ENCODE assay signal across 1 cellular context in the genomic region with DNA sequence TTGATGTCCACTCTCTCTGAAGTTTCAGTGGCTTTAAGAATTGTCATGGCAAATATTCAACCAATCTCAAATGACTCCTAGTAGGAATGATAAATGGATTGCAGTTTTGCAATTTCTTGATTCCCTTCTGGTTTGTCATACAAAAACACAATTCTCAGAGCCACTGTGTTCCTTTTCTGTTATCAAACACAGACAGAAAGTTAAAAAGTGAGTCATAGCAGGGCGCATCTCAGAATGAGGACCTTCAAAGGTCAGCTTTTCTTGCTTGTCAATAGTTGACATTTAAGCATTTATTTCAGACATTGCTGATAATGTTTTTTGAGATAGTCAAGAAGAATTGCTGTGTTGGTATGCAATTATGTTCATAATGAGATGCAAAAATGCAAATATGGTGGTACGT.
TF ChIP-seq lines count a peak whose summit lies in the region.

No MANE protein-coding gene starts in this region.

TF ChIP-seq in K562, 482 proteins besides CTCF, POLR2A, EP300 and RAD21 (continued from another document):
- TF ChIP-seq ZNF324 (CRISPR knock-in tag; IDR thresholded peaks at IDR 0.05): no peak
- peak; percentile 53 for TF ChIP-seq CBFA2T3 (IDR thresholded peaks at IDR 0.05)
- TF ChIP-seq, protein P1, sequence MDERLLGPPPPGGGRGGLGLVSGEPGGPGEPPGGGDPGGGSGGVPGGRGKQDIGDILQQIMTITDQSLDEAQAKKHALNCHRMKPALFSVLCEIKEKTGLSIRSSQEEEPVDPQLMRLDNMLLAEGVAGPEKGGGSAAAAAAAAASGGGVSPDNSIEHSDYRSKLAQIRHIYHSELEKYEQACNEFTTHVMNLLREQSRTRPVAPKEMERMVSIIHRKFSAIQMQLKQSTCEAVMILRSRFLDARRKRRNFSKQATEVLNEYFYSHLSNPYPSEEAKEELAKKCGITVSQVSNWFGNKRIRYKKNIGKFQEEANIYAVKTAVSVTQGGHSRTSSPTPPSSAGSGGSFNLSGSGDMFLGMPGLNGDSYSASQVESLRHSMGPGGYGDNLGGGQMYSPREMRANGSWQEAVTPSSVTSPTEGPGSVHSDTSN (CRISPR knock-in tag; IDR thresholded peaks at IDR 0.05; ENCODE audit: low read depth): no peak
- TF ChIP-seq, protein P1 (tag; conservative IDR thresholded peaks at IDR 0.05; ENCODE audit: low read depth): no peak
- no peak for TF ChIP-seq ZBTB7A (IDR thresholded peaks at IDR 0.05; ENCODE audit: borderline replicate concordance, control insufficient read depth, low read depth, low read length)
- TF ChIP-seq ZNF347 (CRISPR knock-in tag; IDR thresholded peaks at IDR 0.05; ENCODE audit: low read depth): no peak
- no peak for TF ChIP-seq RCOR1 (IDR thresholded peaks at IDR 0.05; ENCODE audit: borderline replicate concordance in 1 of 2, low read depth in 2 of 2, low read length in 2 of 2)
- TF ChIP-seq, protein P2, sequence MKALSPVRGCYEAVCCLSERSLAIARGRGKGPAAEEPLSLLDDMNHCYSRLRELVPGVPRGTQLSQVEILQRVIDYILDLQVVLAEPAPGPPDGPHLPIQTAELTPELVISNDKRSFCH (CRISPR knock-in tag; IDR thresholded peaks at IDR 0.05): no peak
- TF ChIP-seq, protein P2 (tag; IDR thresholded peaks at IDR 0.05): peak; percentile 83; the same call in 1 of the 2 replicates
